Comparison of ENCODE assay signal across 21 cellular contexts in genomic region chr3:127585813-127586165, GRCh38. TPM values are rescaled to one million over a fixed set of nuclear protein-coding genes. Genes with fewer than 3 reads are reported as not detected.
DNase-seq lines count a peak whose midpoint lies in the region; ATAC-seq, FAIRE-seq and TF ChIP-seq lines count a peak whose summit lies in the region.
"Had no signal": no experiment of that assay in that cellular context is flagged by ENCODE, and none has a peak within 500 bp of the region (broad histone marks: within the 10 kb centered on the region; RNA-seq: fewer than 3 reads in every experiment).

No MANE protein-coding gene starts in this region.

- H2AK9ac ChIP-seq in IMR-90 (replicated peaks; ENCODE audit: low read depth, low read length, poor library complexity), result no peak overlapping the region

- H4K5ac ChIP-seq in IMR-90 (ENCODE audit: low read depth, low read length), result no peak overlapping the region

- H2BK12ac ChIP-seq in neuronal stem cell (ENCODE audit: low read length), result no peak overlapping the region

- in situ Hi-C loops in IMR-90 (cut with MboI; ENCODE audit: low sequenced_read_pairs), result no loop called here
- in situ Hi-C loops in GM12878 (cut with MboI), result no loop called here

- dilution Hi-C loops in IMR-90 (cut with HindIII; ENCODE audit: low sequenced_read_pairs, unreplicated experiment), result no loop called here

- H3K18ac ChIP-seq in IMR-90 (ENCODE audit: low read depth, low read length) (no peak overlapping the region), neuronal stem cell (ENCODE audit: low read length) (peak overlapping the region; percentile 18)

- H3K4me1 ChIP-seq in IMR-90 (ENCODE audit: control insufficient read depth, insufficient read depth, low read length) (peaks cover 15% of the 10 kb centered on the region), GM12878 (ENCODE audit: control insufficient read depth, insufficient read depth, low read length) (peaks cover 11% of the 10 kb centered on the region), neuronal stem cell (ENCODE audit: control insufficient read depth in 2 of 2, insufficient read depth in 1 of 2, low read depth in 1 of 2, low read length in 2 of 2) (peaks cover 15 to 16% of the 10 kb centered on the region in 2 donors), vagina (peaks cover 58% of the 10 kb centered on the region)

- intact Hi-C loops in IMR-90 (cut with micrococcal nuclease), result no loop called here
- intact Hi-C loops in GM12878 (cut with micrococcal nuclease; ENCODE audit: unreplicated experiment), result loop anchor here (5.0 kb wide), 1 partner anchor 467 kb away; the partner anchor contains the start of gene SEC61A1
- intact Hi-C loops in vagina (cut with DNase I), result no loop called here

- H3K27me3 ChIP-seq in IMR-90 (ENCODE audit: control insufficient read depth, insufficient read depth, low read length) (no peaks in the 10 kb centered on the region), GM12878 (replicated peaks in 1 of 2; ENCODE audit: control insufficient read depth in 2 of 2, insufficient read depth in 2 of 2, low read length in 1 of 2) (no peaks in the 10 kb centered on the region), neuronal stem cell (ENCODE audit: control insufficient read depth in 3 of 3, insufficient read depth in 3 of 3, low read depth in 1 of 3, low read length in 3 of 3) (no peaks in the 10 kb centered on the region), vagina (no peaks in the 10 kb centered on the region)
- H3K27me3 ChIP-seq: BE2C had no signal

- H3K4ac ChIP-seq in IMR-90 (ENCODE audit: low read depth, low read length) (no peak overlapping the region), neuronal stem cell (ENCODE audit: low read length) (no peak overlapping the region)

- peaks cover 82% of the 10 kb centered on the region for H4K20me1 ChIP-seq in IMR-90 (ENCODE audit: insufficient read depth, low read length)
- H4K20me1 ChIP-seq in GM12878 (ENCODE audit: control insufficient read depth, insufficient read depth), result no peaks in the 10 kb centered on the region; the same call in 1 of the 2 replicates

- peaks cover 33% of the 10 kb centered on the region for H3K9me1 ChIP-seq in IMR-90 (ENCODE audit: insufficient read depth, low read length)

- RAD21 ChIA-PET in GM12878 (lab: Charles Lee; ENCODE audit: unreplicated experiment), result no interaction called here

- BruUV-seq in IMR-90 (replicated peaks; lab: Mats Ljungman, UMichigan) (no TSS peak), GM12878 (replicated peaks; lab: Mats Ljungman, UMichigan) (no TSS peak)

- H4K8ac ChIP-seq in IMR-90 (ENCODE audit: low read depth in 2 of 2, low read length in 2 of 2), result no peak overlapping the region
- no peak overlapping the region for H4K8ac ChIP-seq in neuronal stem cell (ENCODE audit: low read depth, low read length)

- TF ChIP-seq POLR2A in IMR-90 (IDR thresholded peaks at IDR 0.05; ENCODE audit: low read depth, low read length), result no peak
- no peak for TF ChIP-seq POLR2A in GM12878 (IDR thresholded peaks at IDR 0.05; ENCODE audit: low read depth, low read length)
- no peak for TF ChIP-seq POLR2A in vagina (IDR thresholded peaks at IDR 0.05)

- H4K91ac ChIP-seq in IMR-90 (ENCODE audit: insufficient read depth, low read depth, low read length), result no peak overlapping the region
- peak overlapping the region; percentile 74 for H4K91ac ChIP-seq in neuronal stem cell (ENCODE audit: low read depth, low read length, poor library complexity)

- no peak overlapping the region for H3K56ac ChIP-seq in IMR-90 (ENCODE audit: extremely low read depth, insufficient read depth, low read length)

- H3K36me3 ChIP-seq in IMR-90 (ENCODE audit: control insufficient read depth, insufficient read depth, low read length) (peaks cover 3% of the 10 kb centered on the region), GM12878 (ENCODE audit: control insufficient read depth in 2 of 2, insufficient read depth in 2 of 2, low read length in 1 of 2) (no peaks in the 10 kb centered on the region; a peak in 1 of 4 replicates), neuronal stem cell (replicated peaks in 1 of 2; ENCODE audit: control insufficient read depth in 2 of 2, insufficient read depth in 2 of 2, low read length in 2 of 2) (peaks cover 0 to 7% of the 10 kb centered on the region in 2 donors), vagina (no peaks in the 10 kb centered on the region)

- no peak for DNase-seq in IMR-90
- DNase-seq in GM12878 (ENCODE audit: low read depth, low spot score), result no peak
- DNase-seq in neuronal stem cell (ENCODE audit: low spot score), result no peak
- DNase-seq in vagina (ENCODE audit: extremely low spot score in 2 of 2), result no peak
- DNase-seq in NCI-H2196 (lab: John Stamatoyannopoulos, UW; ENCODE audit: unreplicated experiment), result no peak
- no peak for DNase-seq in SKM-1 treated with dmso at 0.1 percent for 144 hours (lab: John Stamatoyannopoulos, UW; ENCODE audit: unreplicated experiment)
- no peak for DNase-seq in stimulated activated CD4-positive, alpha-beta T cell treated with anti-CD3 and anti-CD28 coated beads, Interleukin-2, amount 100 ng/mL, for 48 hours
- DNase-seq: ACHN; BE2C; C1 segment of cervical spinal cord; CD4-positive, alpha-beta T cell; DND-41; H9; Karpas-422 had no signal

- TF ChIP-seq CTCF in IMR-90 (conservative IDR thresholded peaks at IDR 0.05; ENCODE audit: low read depth, low read length) (no peak), GM12878 (IDR thresholded peaks at IDR 0.05 in 2 of 3, conservative IDR thresholded peaks at IDR 0.05 in 1 of 3; ENCODE audit: control insufficient read depth in 2 of 3, extremely low read depth in 1 of 3, insufficient read depth in 1 of 3, low read depth in 3 of 3, low read length in 3 of 3) (no peak), vagina (IDR thresholded peaks at IDR 0.05) (no peak)

- 100% methylated on average over 1 of the region's 2 CpGs; no CpG with 5 or more reads in 1 of the 2 experiments for WGBS in IMR-90 (ENCODE audit: extremely low coverage in 2 of 2, insufficient read length in 1 of 2), 2 experiments
- WGBS in GM12878 (ENCODE audit: insufficient coverage, insufficient replicate concordance, low lambda C conversion rate, missing lambda C conversion rate), result 95% methylated on average over 2 of the region's 2 CpGs
- WGBS in neuronal stem cell (ENCODE audit: extremely low coverage in 2 of 2, insufficient read length in 2 of 2, insufficient replicate concordance in 1 of 2), 2 donors, result no CpG with 5 or more reads among the region's 2 CpGs

- H3K4me3 ChIP-seq in IMR-90 (ENCODE audit: insufficient read depth, low read depth, low read length) (no peak overlapping the region), GM12878 (no peak overlapping the region), neuronal stem cell (ENCODE audit: low read length in 2 of 2) (no peak overlapping the region), vagina (no peak overlapping the region)
- H3K4me3 ChIP-seq: K562 had no signal

- peaks cover 55% of the 10 kb centered on the region for H3K79me2 ChIP-seq in GM12878 (ENCODE audit: control insufficient read depth, insufficient read depth, low read length)

- peaks cover 16 to 74% of the 10 kb centered on the region in 2 experiments for H3K79me1 ChIP-seq in IMR-90 (ENCODE audit: low read depth in 1 of 2, low read length in 2 of 2)
- H3K79me1 ChIP-seq in neuronal stem cell (ENCODE audit: low read depth, low read length), result peaks cover 18% of the 10 kb centered on the region

- no peak overlapping the region for H3K9ac ChIP-seq in IMR-90 (ENCODE audit: low read depth, low read length)
- no peak overlapping the region for H3K9ac ChIP-seq in GM12878 (ENCODE audit: control insufficient read depth, insufficient read depth, low read length)
- no peak overlapping the region for H3K9ac ChIP-seq in neuronal stem cell (ENCODE audit: low read depth, low read length, poor library complexity)

- H3K27ac ChIP-seq in IMR-90 (ENCODE audit: insufficient read depth, low read length) (no peak overlapping the region), GM12878 (ENCODE audit: control insufficient read depth, insufficient read depth) (no peak overlapping the region), neuronal stem cell (replicated peaks; ENCODE audit: low read length) (no peak overlapping the region), vagina (peak overlapping the region; percentile 70)
- H3K27ac ChIP-seq: HL-60 had no signal

- CTCF ChIA-PET in IMR-90 (lab: Yijun Ruan, JAX) (interaction anchor here (2.7 kb wide), 1 partner anchor 11 kb away, joined by 16 read pairs; no protein-coding TSS in a partner anchor), GM12878 (lab: Yijun Ruan, JAX) (interaction anchor here (0.6 to 1.5 kb wide), 3 partner anchors 10 to 548 kb away, joined by 3 read pairs; no protein-coding TSS in a partner anchor)

- H2BK15ac ChIP-seq in IMR-90 (ENCODE audit: low read depth, low read length), result no peak overlapping the region
- no peak overlapping the region for H2BK15ac ChIP-seq in neuronal stem cell (ENCODE audit: low read length)

- H3K14ac ChIP-seq in IMR-90 (replicated peaks; ENCODE audit: low read depth, low read length) (no peak overlapping the region), neuronal stem cell (ENCODE audit: low read length) (no peak overlapping the region)

- H3K23ac ChIP-seq in IMR-90 (ENCODE audit: low read depth, low read length), result no peak overlapping the region
- peak overlapping the region; percentile 60 for H3K23ac ChIP-seq in neuronal stem cell (ENCODE audit: low read depth, low read length, poor library complexity)

- no peak overlapping the region for H2BK20ac ChIP-seq in IMR-90 (ENCODE audit: low read depth, low read length)

- no peak overlapping the region for H2AK5ac ChIP-seq in IMR-90 (ENCODE audit: low read depth, low read length)
- no peak overlapping the region for H2AK5ac ChIP-seq in neuronal stem cell (ENCODE audit: low read depth, low read length)

- H3K9me3 ChIP-seq in IMR-90 (ENCODE audit: control insufficient read depth, insufficient read depth, low read length) (no peaks in the 10 kb centered on the region), GM12878 (replicated peaks; ENCODE audit: control insufficient read depth, insufficient read depth, low read length) (no peaks in the 10 kb centered on the region), neuronal stem cell (replicated peaks in 1 of 2; ENCODE audit: control insufficient read depth in 2 of 2, insufficient read depth in 1 of 2, low read depth in 1 of 2, low read length in 2 of 2) (no peaks in the 10 kb centered on the region), vagina (no peaks in the 10 kb centered on the region)
- H3K9me3 ChIP-seq: BE2C had no signal

- H2AFZ ChIP-seq in IMR-90 (replicated peaks; ENCODE audit: low read length, poor library complexity), result peak overlapping the region; percentile 14
- no peak overlapping the region for H2AFZ ChIP-seq in GM12878 (ENCODE audit: control insufficient read depth, low read depth, low read length)
- H2AFZ ChIP-seq in neuronal stem cell (ENCODE audit: low read length), result no peak overlapping the region

- no peak for FAIRE-seq in GM12878 (lab: Jason Lieb, UNC)
- FAIRE-seq: A204.1, GM12892, GM18507, H1 had no signal

- SMC1A ChIA-PET in GM12878 (lab: Charles Lee; ENCODE audit: uncharacterized antibody, unreplicated experiment), result no interaction called here

- TF ChIP-seq EP300 in GM12878 (IDR thresholded peaks at IDR 0.05; ENCODE audit: borderline replicate concordance in 1 of 2, control insufficient read depth in 1 of 2, low read depth in 2 of 2, low read length in 2 of 2), result no peak

- H3K4me2 ChIP-seq in IMR-90 (ENCODE audit: low read depth, low read length) (no peak overlapping the region), GM12878 (ENCODE audit: control insufficient read depth, insufficient read depth) (peak overlapping the region; percentile 42; the same call in 1 of the 2 replicates), neuronal stem cell (ENCODE audit: insufficient read depth, low read length, poor library complexity, severe bottlenecking) (no peak overlapping the region)

- no peak for TF ChIP-seq RAD21 in IMR-90 (IDR thresholded peaks at IDR 0.05; ENCODE audit: low read length)
- no peak for TF ChIP-seq RAD21 in GM12878 (IDR thresholded peaks at IDR 0.05; ENCODE audit: insufficient read depth, low read depth, low read length)

- ATAC-seq in IMR-90 (ENCODE audit: low read depth) (no peak), GM12878 (no peak), HG02588 (IDR thresholded peaks at IDR 0.05; ENCODE audit: unreplicated experiment) (no peak)
- ATAC-seq: K562 had no signal

- H2BK5ac ChIP-seq in IMR-90 (ENCODE audit: low read depth, low read length, poor library complexity, severe bottlenecking) (no peak overlapping the region), neuronal stem cell (ENCODE audit: low read length) (no peak overlapping the region)

- POLR2A ChIA-PET in IMR-90 (lab: Charles Lee; ENCODE audit: unreplicated experiment), result no interaction called here
- POLR2A ChIA-PET in GM12878 (lab: Charles Lee), result no interaction called here

- H2BK120ac ChIP-seq in IMR-90 (ENCODE audit: low read depth, low read length), result no peak overlapping the region
- no peak overlapping the region for H2BK120ac ChIP-seq in neuronal stem cell (ENCODE audit: low read depth, low read length)

RNA-seq across cellular contexts. Expression of gene TPRA1, which starts 4.7 kb away (rescaled TPM):
- total RNA-seq in IMR-90 (2012; rRNA removed) (15.3 and 17.9 TPM in 2 replicates), GM12878 (2014; rRNA removed) (32.7 and 35.7 TPM in 2 replicates), GM12878 (2014; rRNA removed; fragmentation: Illumina TruSeq; extraction: Trizol) (11.1 and 11.4 TPM in 2 replicates), GM12878 (2021) (24.4 and 30.4 TPM in 2 replicates), vagina (54.0 TPM)
- polyA plus RNA-seq in IMR-90 (2012; rRNA removed) (40.1 and 40.3 TPM in 2 replicates), GM12878 (2011; rRNA removed) (9.8 and 22.9 TPM in 2 replicates), GM12878 (2014; fragmentation: Illumina TruSeq; extraction: Trizol) (4.2 and 12.8 TPM in 2 replicates), GM12878 (2014; fragmentation: Nextera tagmentation; extraction: Ambion mirVana) (1 to 10 TPM; 1.8 to 3.6 TPM), GM12878 (2014; rRNA removed) (33.3 and 33.7 TPM in 2 replicates), GM12878 (2016; fragmentation: Nextera tagmentation; extraction: Ambion mirVana) (10 to 100 TPM; 34.2 to 39.6 TPM)
- polyA plus RNA-seq in IMR-90 (2012; cell fraction: cytosol; rRNA removed), result 26.3 and 64.4 TPM in 2 replicates
- 39.8 and 124 TPM in 2 replicates for polyA plus RNA-seq in IMR-90 (2012; cell fraction: nucleus; rRNA removed; ENCODE audit: low replicate concordance)
- 27.5 and 31.1 TPM in 2 replicates for total RNA-seq in GM12878 (2013; cell fraction: nucleolus; rRNA removed)
- polyA plus RNA-seq in GM12878 (2011; ENCODE audit: low read depth), result 9.5 TPM
- polyA plus RNA-seq in GM12878 (2011; cell fraction: cytosol; rRNA removed), result 32.8 and 41.1 TPM in 2 replicates
- 81.9 and 90.1 TPM in 2 replicates for polyA plus RNA-seq in GM12878 (2011; cell fraction: nucleus; rRNA removed)
- 18.3 and 20.8 TPM in 2 replicates for polyA plus RNA-seq in GM12878 (2012)
- polyA minus RNA-seq in GM12878 (2011; rRNA and poly(A)+ RNA removed), result 23.4 and 34.6 TPM in 2 replicates
- polyA minus RNA-seq in GM12878 (2011; cell fraction: cytosol; rRNA and poly(A)+ RNA removed), result 13.5 and 14.8 TPM in 2 replicates
- 19.2 and 27.0 TPM in 2 replicates for polyA minus RNA-seq in GM12878 (2011; cell fraction: nucleus; rRNA and poly(A)+ RNA removed)
- 17.1 TPM for polyA plus RNA-seq in neuronal stem cell (2013, experiment 1 of 2)
- polyA plus RNA-seq in neuronal stem cell (2013, experiment 2 of 2), result 16.1 TPM

RNA-seq across cellular contexts. Expression of gene MCM2, which starts 12.4 kb away (rescaled TPM):
- 68.0 and 73.8 TPM in 2 replicates for total RNA-seq in IMR-90 (2012; rRNA removed)
- 32.3 and 34.5 TPM in 2 replicates for polyA plus RNA-seq in IMR-90 (2012; rRNA removed)
- polyA plus RNA-seq in IMR-90 (2012; cell fraction: cytosol; rRNA removed), result 23.1 and 27.5 TPM in 2 replicates
- polyA plus RNA-seq in IMR-90 (2012; cell fraction: nucleus; rRNA removed; ENCODE audit: low replicate concordance), result 20.7 and 41.8 TPM in 2 replicates
- total RNA-seq in GM12878 (2013; cell fraction: nucleolus; rRNA removed), result 84.2 and 104 TPM in 2 replicates
- 210 and 229 TPM in 2 replicates for total RNA-seq in GM12878 (2014; rRNA removed)
- total RNA-seq in GM12878 (2014; rRNA removed; fragmentation: Illumina TruSeq; extraction: Trizol), result 89.8 and 107 TPM in 2 replicates
- 218 and 229 TPM in 2 replicates for total RNA-seq in GM12878 (2021)
- polyA plus RNA-seq in GM12878 (2011; ENCODE audit: low read depth), result 51.9 TPM
- polyA plus RNA-seq in GM12878 (2011; rRNA removed), result 79.0 and 170 TPM in 2 replicates
- 174 and 221 TPM in 2 replicates for polyA plus RNA-seq in GM12878 (2011; cell fraction: cytosol; rRNA removed)
- 218 and 309 TPM in 2 replicates for polyA plus RNA-seq in GM12878 (2011; cell fraction: nucleus; rRNA removed)
- polyA plus RNA-seq in GM12878 (2012), result 77.5 and 91.8 TPM in 2 replicates
- 38.9 and 88.2 TPM in 2 replicates for polyA plus RNA-seq in GM12878 (2014; fragmentation: Illumina TruSeq; extraction: Trizol)
- 10 to 100 TPM in 1 of 2 experiments, 1 to 10 TPM in 1; 8.6 to 14.4 TPM for polyA plus RNA-seq in GM12878 (2014; fragmentation: Nextera tagmentation; extraction: Ambion mirVana)
- polyA plus RNA-seq in GM12878 (2014; rRNA removed), result 140 and 167 TPM in 2 replicates
- 100 to 1,000 TPM; 200 to 222 TPM for polyA plus RNA-seq in GM12878 (2016; fragmentation: Nextera tagmentation; extraction: Ambion mirVana)
- 272 and 323 TPM in 2 replicates for polyA minus RNA-seq in GM12878 (2011; rRNA and poly(A)+ RNA removed)
- 143 and 145 TPM in 2 replicates for polyA minus RNA-seq in GM12878 (2011; cell fraction: cytosol; rRNA and poly(A)+ RNA removed)
- 66.6 and 116 TPM in 2 replicates for polyA minus RNA-seq in GM12878 (2011; cell fraction: nucleus; rRNA and poly(A)+ RNA removed)
- 68.7 TPM for polyA plus RNA-seq in neuronal stem cell (2013, experiment 1 of 2)
- 67.7 TPM for polyA plus RNA-seq in neuronal stem cell (2013, experiment 2 of 2)
- 19.4 TPM for total RNA-seq in vagina

RNA-seq across cellular contexts. Expression of gene PODXL2, which starts 43.2 kb away (rescaled TPM):
- total RNA-seq in IMR-90 (2012; rRNA removed), result 1.6 and 1.7 TPM in 2 replicates
- 5.4 and 5.8 TPM in 2 replicates for polyA plus RNA-seq in IMR-90 (2012; rRNA removed)
- 2.9 and 6.6 TPM in 2 replicates for polyA plus RNA-seq in IMR-90 (2012; cell fraction: cytosol; rRNA removed)
- polyA plus RNA-seq in IMR-90 (2012; cell fraction: nucleus; rRNA removed; ENCODE audit: low replicate concordance), result 2.4 and 3.5 TPM in 2 replicates
- not detected in 2 replicates for total RNA-seq in GM12878 (2013; cell fraction: nucleolus; rRNA removed)
- total RNA-seq in GM12878 (2014; rRNA removed), result 21.0 and 24.3 TPM in 2 replicates
- 12.4 and 13.2 TPM in 2 replicates for total RNA-seq in GM12878 (2014; rRNA removed; fragmentation: Illumina TruSeq; extraction: Trizol)
- 22.2 and 24.4 TPM in 2 replicates for total RNA-seq in GM12878 (2021)
- polyA plus RNA-seq in GM12878 (2011; ENCODE audit: low read depth), result 0.43 TPM
- polyA plus RNA-seq in GM12878 (2011; rRNA removed), result not detected in 2 replicates
- polyA plus RNA-seq in GM12878 (2011; cell fraction: cytosol; rRNA removed), result not detected in 2 replicates
- polyA plus RNA-seq in GM12878 (2011; cell fraction: nucleus; rRNA removed), result not detected in 2 replicates
- 1.3 and 2.1 TPM in 2 replicates for polyA plus RNA-seq in GM12878 (2012)
- polyA plus RNA-seq in GM12878 (2014; fragmentation: Illumina TruSeq; extraction: Trizol), result 6.9 and 10.3 TPM in 2 replicates
- under 1 TPM in 1 of 2 experiments, not detected in 1; 0.03 TPM for polyA plus RNA-seq in GM12878 (2014; fragmentation: Nextera tagmentation; extraction: Ambion mirVana)
- polyA plus RNA-seq in GM12878 (2014; rRNA removed), result 22.5 and 25.4 TPM in 2 replicates
- 10 to 100 TPM; 12.0 to 14.0 TPM for polyA plus RNA-seq in GM12878 (2016; fragmentation: Nextera tagmentation; extraction: Ambion mirVana)
- polyA minus RNA-seq in GM12878 (2011; rRNA and poly(A)+ RNA removed), result not detected in 2 replicates
- 0.62 TPM in 1 of 2 replicates, not detected in the other for polyA minus RNA-seq in GM12878 (2011; cell fraction: cytosol; rRNA and poly(A)+ RNA removed)
- polyA minus RNA-seq in GM12878 (2011; cell fraction: nucleus; rRNA and poly(A)+ RNA removed), result 0.19 TPM in 1 of 2 replicates, not detected in the other
- polyA plus RNA-seq in neuronal stem cell (2013, experiment 1 of 2), result 26.3 TPM
- polyA plus RNA-seq in neuronal stem cell (2013, experiment 2 of 2), result 24.4 TPM
- total RNA-seq in vagina, result 2.9 TPM
